ENCODE assay signal across 9 cellular contexts in the genomic region with DNA sequence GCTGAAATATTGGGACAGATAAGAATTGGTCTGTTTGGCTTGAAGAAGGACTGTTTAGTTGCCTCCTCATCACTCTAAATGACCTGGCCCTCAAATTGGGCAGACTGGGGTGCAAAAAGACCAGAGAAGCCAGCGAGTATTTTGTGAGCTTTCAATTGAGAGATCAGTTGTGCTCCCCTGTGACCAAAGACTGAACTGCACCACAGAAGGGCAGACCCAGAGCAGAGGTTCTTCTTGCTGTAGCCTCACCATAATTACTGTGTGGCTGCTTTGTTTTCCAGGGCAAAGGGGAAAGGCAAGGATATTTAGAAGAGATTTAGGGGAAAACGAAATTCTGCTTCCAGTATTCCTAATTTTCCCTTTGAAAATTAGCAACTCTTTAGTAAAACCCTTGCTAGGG.
DNase-seq lines count a peak whose midpoint lies in the region; ATAC-seq and TF ChIP-seq lines count a peak whose summit lies in the region.
"Had no signal": no experiment of that assay in that cellular context is flagged by ENCODE, and none has a peak within 500 bp of the region (broad histone marks: within the 10 kb centered on the region; RNA-seq: fewer than 3 reads in every experiment).

No MANE protein-coding gene starts in this region.

- TF ChIP-seq CTCF in choroid plexus epithelial cell (conservative IDR thresholded peaks at IDR 0.05; ENCODE audit: low read depth, low read length) (peak; percentile 55), natural killer cell (IDR thresholded peaks at IDR 0.05) (no peak)

- no peak overlapping the region for H3K4me3 Mint-ChIP-seq in activated naive CD4-positive, alpha-beta T cell treated with anti-CD3 and anti-CD28 coated beads, Interleukin-2, amount 10 ng/mL, durations not matched to agents 7 days and 5 days
- H3K4me3 Mint-ChIP-seq in natural killer cell: no peak overlapping the region
- no peak overlapping the region for H3K4me3 Mint-ChIP-seq in activated T-cell treated with anti-CD3 and anti-CD28 coated beads, Interleukin-2, amount 50 U/mL, for 4 hours

- ATAC-seq in natural killer cell: no peak
- no peak for ATAC-seq in activated T-cell treated with anti-CD3 and anti-CD28 coated beads, Interleukin-2, amount 50 U/mL, for 4 hours

- no peak overlapping the region for H3K4me3 ChIP-seq in choroid plexus epithelial cell (ENCODE audit: low read depth, low read length)
- H3K4me3 ChIP-seq: lung had no signal

- H3K27me3 Mint-ChIP-seq in activated naive CD4-positive, alpha-beta T cell treated with anti-CD3 and anti-CD28 coated beads, Interleukin-2, amount 10 ng/mL, durations not matched to agents 7 days and 5 days: no peaks in the 10 kb centered on the region
- peaks cover 6 to 60% of the 10 kb centered on the region in 2 donors for H3K27me3 Mint-ChIP-seq in natural killer cell (ENCODE audit: low read depth in 2 of 2)
- H3K27me3 Mint-ChIP-seq in activated T-cell treated with anti-CD3 and anti-CD28 coated beads, Interleukin-2, amount 50 U/mL, for 4 hours (ENCODE audit: low read depth): no peaks in the 10 kb centered on the region

- DNase-seq in activated naive CD4-positive, alpha-beta T cell treated with anti-CD3 and anti-CD28 coated beads, Interleukin-2, amount 10 ng/mL, durations not matched to agents 7 days and 5 days: peak; percentile 19
- DNase-seq in activated naive CD4-positive, alpha-beta T cell treated with anti-CD3 and anti-CD28 coated beads, Interleukin-2, amount 50 U/mL, for 16 hours: no peak
- DNase-seq in NCI-H1436 (lab: John Stamatoyannopoulos, UW) (peak; percentile 88), choroid plexus epithelial cell (ENCODE audit: low read depth) (peak; percentile 26), renal cortical epithelial cell (ENCODE audit: low read depth) (peak; percentile 3), natural killer cell (no peak)
- no peak for DNase-seq in stimulated activated CD4-positive, alpha-beta T cell treated with anti-CD3 and anti-CD28 coated beads, Interleukin-2, amount 100 ng/mL, for 24 hours
- DNase-seq in activated T-cell treated with anti-CD3 and anti-CD28 coated beads, Interleukin-2, amount 50 U/mL, for 4 hours: no peak

- intact Hi-C loops in natural killer cell (cut with micrococcal nuclease): loop anchor here (5.0 kb wide), 1 partner anchor 301 kb away; no protein-coding TSS in a partner anchor

- CTCF ChIA-PET in activated naive CD4-positive, alpha-beta T cell treated with anti-CD3 and anti-CD28 coated beads, Interleukin-2, amount 10 ng/mL, durations not matched to agents 7 days and 5 days (lab: Charles Lee): interaction anchor here (0.9 to 1.4 kb wide), 3 partner anchors 102 to 367 kb away, joined by 3 to 7 read pairs (median 4); no protein-coding TSS in a partner anchor

- H3K27ac Mint-ChIP-seq in activated naive CD4-positive, alpha-beta T cell treated with anti-CD3 and anti-CD28 coated beads, Interleukin-2, amount 10 ng/mL, durations not matched to agents 7 days and 5 days: no peak overlapping the region
- no peak overlapping the region for H3K27ac Mint-ChIP-seq in natural killer cell

- H3K9me3 Mint-ChIP-seq in activated naive CD4-positive, alpha-beta T cell treated with anti-CD3 and anti-CD28 coated beads, Interleukin-2, amount 10 ng/mL, durations not matched to agents 7 days and 5 days: no peaks in the 10 kb centered on the region
- H3K9me3 Mint-ChIP-seq in natural killer cell: no peaks in the 10 kb centered on the region
- no peaks in the 10 kb centered on the region for H3K9me3 Mint-ChIP-seq in activated T-cell treated with anti-CD3 and anti-CD28 coated beads, Interleukin-2, amount 50 U/mL, for 4 hours

- H3K36me3 Mint-ChIP-seq in activated naive CD4-positive, alpha-beta T cell treated with anti-CD3 and anti-CD28 coated beads, Interleukin-2, amount 10 ng/mL, durations not matched to agents 7 days and 5 days: no peaks in the 10 kb centered on the region
- H3K36me3 Mint-ChIP-seq in natural killer cell: no peaks in the 10 kb centered on the region
- H3K36me3 Mint-ChIP-seq in activated T-cell treated with anti-CD3 and anti-CD28 coated beads, Interleukin-2, amount 50 U/mL, for 4 hours (ENCODE audit: insufficient read depth): no peaks in the 10 kb centered on the region

- H3K4me1 Mint-ChIP-seq in activated naive CD4-positive, alpha-beta T cell treated with anti-CD3 and anti-CD28 coated beads, Interleukin-2, amount 10 ng/mL, durations not matched to agents 7 days and 5 days: no peaks in the 10 kb centered on the region
- H3K4me1 Mint-ChIP-seq in natural killer cell: no peaks in the 10 kb centered on the region
- no peaks in the 10 kb centered on the region for H3K4me1 Mint-ChIP-seq in activated T-cell treated with anti-CD3 and anti-CD28 coated beads, Interleukin-2, amount 50 U/mL, for 4 hours (ENCODE audit: low read depth)

Comparison
In these comparisons a context has a peak if more than half of its experiments do, and no peak if none do; other contexts are left out.
1. DNase-seq: peak in activated naive CD4-positive, alpha-beta T cell treated with anti-CD3 and anti-CD28 coated beads, Interleukin-2, amount 10 ng/mL, durations not matched to agents 7 days and 5 days (single experiment), NCI-H1436 (single experiment), choroid plexus epithelial cell (single experiment) and renal cortical epithelial cell (single experiment); none in activated naive CD4-positive, alpha-beta T cell treated with anti-CD3 and anti-CD28 coated beads, Interleukin-2, amount 50 U/mL, for 16 hours (single experiment), stimulated activated CD4-positive, alpha-beta T cell treated with anti-CD3 and anti-CD28 coated beads, Interleukin-2, amount 100 ng/mL, for 24 hours (0 of 2), natural killer cell (single experiment) and activated T-cell treated with anti-CD3 and anti-CD28 coated beads, Interleukin-2, amount 50 U/mL, for 4 hours (single experiment).